In the genomic region with DNA sequence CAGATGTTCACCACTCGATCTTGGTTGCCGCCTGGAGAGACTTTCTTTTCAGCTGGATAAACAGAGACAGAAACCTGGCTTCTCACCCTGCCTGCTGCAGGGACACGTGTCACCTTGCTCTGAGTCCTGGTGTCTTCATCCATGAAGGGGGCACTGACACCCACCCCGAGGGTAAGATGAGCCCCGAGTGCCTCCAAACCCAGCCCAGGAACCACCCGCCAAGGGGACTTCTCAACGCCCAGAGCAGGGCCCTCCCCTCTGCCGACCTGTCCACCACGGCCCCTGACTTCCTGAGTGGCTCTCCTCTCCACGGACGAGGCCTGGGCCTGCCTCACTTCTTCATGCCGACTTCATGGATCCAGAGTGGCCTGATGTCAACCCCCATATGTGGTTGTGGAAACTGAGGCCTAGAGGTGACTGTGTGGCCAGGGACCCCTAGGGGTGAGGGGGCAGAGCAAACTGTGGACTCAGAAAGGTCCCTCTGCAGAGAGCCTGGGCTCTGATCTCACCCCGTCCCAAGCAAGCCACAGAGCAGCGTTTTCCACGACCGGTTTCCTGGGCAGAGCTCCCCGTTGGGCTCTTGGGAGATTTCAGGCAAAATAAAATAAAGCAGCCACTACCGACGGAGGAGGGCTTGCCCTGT, we compare ENCODE assay signal across 25 cellular contexts. TPM values are rescaled to one million over a fixed set of nuclear protein-coding genes. Genes with fewer than 3 reads are reported as not detected.
A peak's percentile ranks its signal among the peaks of the same experiment; 100 is the strongest.
DNase-seq lines count a peak whose midpoint lies in the region; ATAC-seq and TF ChIP-seq lines count a peak whose summit lies in the region.
"Had no signal": no experiment of that assay in that cellular context is flagged by ENCODE, and none has a peak within 500 bp of the region (broad histone marks: within the 10 kb centered on the region; RNA-seq: fewer than 3 reads in every experiment).

No MANE protein-coding gene starts in this region.

- no peak for ATAC-seq in GM19328 (IDR thresholded peaks at IDR 0.05; ENCODE audit: unreplicated experiment)
- ATAC-seq: GM12878, T-cell had no signal

- peak overlapping the region; percentile 7 for H2BK12ac ChIP-seq in neuronal stem cell (ENCODE audit: low read length)

- no CpG with 5 or more reads among the region's 19 CpGs for WGBS in neuronal stem cell (ENCODE audit: extremely low coverage in 2 of 2, insufficient read length in 2 of 2, insufficient replicate concordance in 1 of 2), 2 donors

- H4K91ac ChIP-seq in neuronal stem cell (ENCODE audit: low read depth, low read length, poor library complexity): no peak overlapping the region

- H3K27me3 ChIP-seq in BLaER1 treated with 17β-estradiol and CSF1 and Interleukin-3, amounts not matched to agents 10 nM and 100 nM: peaks cover 8 to 53% (median 10%) of the 10 kb centered on the region in 11 experiments; a peak in 19 of 22 replicates
- H3K27me3 ChIP-seq in ascending aorta: no peaks in the 10 kb centered on the region
- peaks cover 11 to 91% (median 16%) of the 10 kb centered on the region in 3 experiments for H3K27me3 ChIP-seq in neuronal stem cell (ENCODE audit: control insufficient read depth in 3 of 3, insufficient read depth in 3 of 3, low read depth in 1 of 3, low read length in 3 of 3)
- H3K27me3 ChIP-seq: Peyer's patch, SJCRH30 had no signal

- TF ChIP-seq CTCF in ascending aorta (IDR thresholded peaks at IDR 0.05): no peak

- H3K9ac ChIP-seq in BLaER1 treated with 17β-estradiol and CSF1 and Interleukin-3, amounts not matched to agents 10 nM and 100 nM: peak overlapping the region in 4 of 11 experiments; percentile 15 to 41 (median 28); a peak in 5 of 22 replicates
- H3K9ac ChIP-seq in neuronal stem cell (ENCODE audit: low read depth, low read length, poor library complexity): no peak overlapping the region
- H3K9ac ChIP-seq: GM23248, KMS-11 had no signal

- peaks cover 0 to 63% (median 26%) of the 10 kb centered on the region in 11 experiments; a peak in 14 of 22 replicates for H4K20me1 ChIP-seq in BLaER1 treated with 17β-estradiol and CSF1 and Interleukin-3, amounts not matched to agents 10 nM and 100 nM

- no peak overlapping the region for H3K27ac ChIP-seq in BLaER1 treated with 17β-estradiol and CSF1 and Interleukin-3, amounts not matched to agents 10 nM and 100 nM
- peak overlapping the region; percentile 74 to 77 for H3K27ac ChIP-seq in ascending aorta
- H3K27ac ChIP-seq in neuronal stem cell (replicated peaks; ENCODE audit: low read length): no peak overlapping the region
- H3K27ac ChIP-seq: C4-2B, GM23248, KMS-11, Peyer's patch, SJCRH30 had no signal

- peak overlapping the region in 10 of 11 experiments; percentile 9 to 94 (median 90); a peak in 18 of 22 replicates for H3K4me2 ChIP-seq in BLaER1 treated with 17β-estradiol and CSF1 and Interleukin-3, amounts not matched to agents 10 nM and 100 nM
- no peak overlapping the region for H3K4me2 ChIP-seq in neuronal stem cell (ENCODE audit: insufficient read depth, low read length, poor library complexity, severe bottlenecking)
- H3K4me2 ChIP-seq: KMS-11 had no signal

- peaks cover 2% of the 10 kb centered on the region for H3K79me1 ChIP-seq in neuronal stem cell (ENCODE audit: low read depth, low read length)

- H2BK120ac ChIP-seq in neuronal stem cell (ENCODE audit: low read depth, low read length): no peak overlapping the region

- no peak overlapping the region for H3K4ac ChIP-seq in neuronal stem cell (ENCODE audit: low read length)

- no peak overlapping the region for H2AFZ ChIP-seq in neuronal stem cell (ENCODE audit: low read length)
- H2AFZ ChIP-seq: GM23248 had no signal

- H3K36me3 ChIP-seq in BLaER1 treated with 17β-estradiol and CSF1 and Interleukin-3, amounts not matched to agents 10 nM and 100 nM: no peaks in the 10 kb centered on the region
- no peaks in the 10 kb centered on the region for H3K36me3 ChIP-seq in ascending aorta
- no peaks in the 10 kb centered on the region for H3K36me3 ChIP-seq in neuronal stem cell (replicated peaks in 1 of 2; ENCODE audit: control insufficient read depth in 2 of 2, insufficient read depth in 2 of 2, low read length in 2 of 2)
- H3K36me3 ChIP-seq: Peyer's patch, SJCRH30 had no signal

- H3K4me3 ChIP-seq in BLaER1 treated with 17β-estradiol and CSF1 and Interleukin-3, amounts not matched to agents 10 nM and 100 nM: no peak overlapping the region
- H3K4me3 ChIP-seq in ascending aorta (peak overlapping the region in 1 of 2 donors; percentile 23), neuronal stem cell (ENCODE audit: low read length in 2 of 2) (no peak overlapping the region)
- H3K4me3 ChIP-seq: GM12878, GM23248, Peyer's patch, SJCRH30 had no signal

- peak; percentile 29 for DNase-seq in DMS79 treated with DMSO at 0.1 percent for 48 hours (lab: John Stamatoyannopoulos, UW)
- no peak for DNase-seq in DMS79 (lab: John Stamatoyannopoulos, UW)
- no peak for DNase-seq in ascending aorta (ENCODE audit: low spot score in 2 of 2)
- no peak for DNase-seq in neuronal stem cell (ENCODE audit: low spot score)
- no peak for DNase-seq in NCI-H526 treated with DMSO at 0.1 percent for 48 hours (lab: John Stamatoyannopoulos, UW)
- DNase-seq in DMS53 treated with DMSO at 0.1 percent for 48 hours (lab: John Stamatoyannopoulos, UW; ENCODE audit: unreplicated experiment): no peak
- DNase-seq: 8988T; Calu3; CD8-positive, alpha-beta memory T cell; DND-41; GM23248; HCEC 1CT; IMR-90; NCI-H1105 treated with DMSO at 0.1 percent for 48 hours; NCI-H2029 treated with DMSO at 0.1 percent for 48 hours; NCI-H446; NK-92 treated with Interleukin-12 subunit alpha and Interleukin-12 subunit beta, amount 100 ng/mL, for 24 hours; Peyer's patch; T-cell had no signal

- peak overlapping the region; percentile 10 for H2AK5ac ChIP-seq in neuronal stem cell (ENCODE audit: low read depth, low read length)

- H3K4me1 ChIP-seq in BLaER1 treated with 17β-estradiol and CSF1 and Interleukin-3, amounts not matched to agents 10 nM and 100 nM: peaks cover 18 to 72% (median 66%) of the 10 kb centered on the region in 10 experiments
- H3K4me1 ChIP-seq in ascending aorta (peaks cover 5 to 25% of the 10 kb centered on the region in 2 donors), neuronal stem cell (ENCODE audit: control insufficient read depth in 2 of 2, insufficient read depth in 1 of 2, low read depth in 1 of 2, low read length in 2 of 2) (peaks cover 0 to 17% of the 10 kb centered on the region in 2 donors)
- H3K4me1 ChIP-seq: Peyer's patch had no signal

- no peak overlapping the region for H3K23ac ChIP-seq in neuronal stem cell (ENCODE audit: low read depth, low read length, poor library complexity)

- no peak overlapping the region for H3K14ac ChIP-seq in neuronal stem cell (ENCODE audit: low read length)

- peak overlapping the region; percentile 52 for H3K18ac ChIP-seq in neuronal stem cell (ENCODE audit: low read length)

- peak overlapping the region; percentile 14 for H2BK15ac ChIP-seq in neuronal stem cell (ENCODE audit: low read length)

- H4K8ac ChIP-seq in neuronal stem cell (ENCODE audit: low read depth, low read length): no peak overlapping the region

- intact Hi-C loops in ascending aorta (cut with DNase I): no loop called here

- H2BK5ac ChIP-seq in neuronal stem cell (ENCODE audit: low read length): peak overlapping the region; percentile 42

- no peaks in the 10 kb centered on the region for H3K9me3 ChIP-seq in BLaER1 treated with 17β-estradiol and CSF1 and Interleukin-3, amounts not matched to agents 10 nM and 100 nM (replicated peaks in 1 of 11)
- H3K9me3 ChIP-seq in ascending aorta (no peaks in the 10 kb centered on the region), neuronal stem cell (replicated peaks in 1 of 2; ENCODE audit: control insufficient read depth in 2 of 2, insufficient read depth in 1 of 2, low read depth in 1 of 2, low read length in 2 of 2) (peaks cover 3 to 6% of the 10 kb centered on the region in 2 donors)
- H3K9me3 ChIP-seq: Peyer's patch, SJCRH30 had no signal

RNA-seq across cellular contexts. Expression of gene ADRA2C, which starts 5.1 kb away (rescaled TPM):
- total RNA-seq in ascending aorta: 46.1 TPM
- polyA plus RNA-seq in neuronal stem cell (2013, experiment 1 of 2): 7.7 TPM
- 7.2 TPM for polyA plus RNA-seq in neuronal stem cell (2013, experiment 2 of 2)
- total RNA-seq: CD8-positive, alpha-beta memory T cell had no signal
- polyA plus RNA-seq: CD8-positive, alpha-beta memory T cell; GM12878 had no signal

Comparison
In these comparisons a context has a peak if more than half of its experiments do, and no peak if none do; other contexts are left out.
1. H3K27ac ChIP-seq: peak in ascending aorta (2 of 2); none in BLaER1 treated with 17β-estradiol and CSF1 and Interleukin-3, amounts not matched to agents 10 nM and 100 nM (0 of 11) and neuronal stem cell (single experiment).